1 cellular context compared by ENCODE assay signal in genomic region chr11:113634940-113635575, GRCh38.
TF ChIP-seq lines count a peak whose summit lies in the region.

No MANE protein-coding gene starts in this region.

TF ChIP-seq in K562, 482 proteins besides CTCF, POLR2A, EP300 and RAD21 (continued from another document):
- TF ChIP-seq ATF3 (IDR thresholded peaks at IDR 0.05): peak; percentile 62; the same call in 1 of the 2 replicates
- TF ChIP-seq ATF3 (CRISPR knock-in tag; conservative IDR thresholded peaks at IDR 0.05): no peak
- TF ChIP-seq E2F3 (CRISPR knock-in tag; IDR thresholded peaks at IDR 0.05): no peak
- peak; percentile 49; the same call in 1 of the 2 replicates for TF ChIP-seq FOSL1 (tag; conservative IDR thresholded peaks at IDR 0.05)
- TF ChIP-seq, protein P1, sequence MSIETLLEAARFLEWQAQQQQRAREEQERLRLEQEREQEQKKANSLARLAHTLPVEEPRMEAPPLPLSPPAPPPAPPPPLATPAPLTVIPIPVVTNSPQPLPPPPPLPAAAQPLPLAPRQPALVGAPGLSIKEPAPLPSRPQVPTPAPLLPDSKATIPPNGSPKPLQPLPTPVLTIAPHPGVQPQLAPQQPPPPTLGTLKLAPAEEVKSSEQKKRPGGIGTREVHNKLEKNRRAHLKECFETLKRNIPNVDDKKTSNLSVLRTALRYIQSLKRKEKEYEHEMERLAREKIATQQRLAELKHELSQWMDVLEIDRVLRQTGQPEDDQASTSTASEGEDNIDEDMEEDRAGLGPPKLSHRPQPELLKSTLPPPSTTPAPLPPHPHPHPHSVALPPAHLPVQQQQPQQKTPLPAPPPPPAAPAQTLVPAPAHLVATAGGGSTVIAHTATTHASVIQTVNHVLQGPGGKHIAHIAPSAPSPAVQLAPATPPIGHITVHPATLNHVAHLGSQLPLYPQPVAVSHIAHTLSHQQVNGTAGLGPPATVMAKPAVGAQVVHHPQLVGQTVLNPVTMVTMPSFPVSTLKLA (conservative IDR thresholded peaks at IDR 0.05): 0 out of 4 replicates have a peak, but pooled peaks of 1 of the 2 experiments have one; percentile 25
- TF ChIP-seq KLF10 (CRISPR knock-in tag; IDR thresholded peaks at IDR 0.05): no peak
- TF ChIP-seq POLR2AphosphoS5 (IDR thresholded peaks at IDR 0.05; ENCODE audit: control insufficient read depth, insufficient read depth, low read depth, low read length): peak; percentile 53; the same call in 1 of the 2 replicates
- no peak for TF ChIP-seq ZNF253 (CRISPR knock-in tag; conservative IDR thresholded peaks at IDR 0.05)
- no peak for TF ChIP-seq HLTF (IDR thresholded peaks at IDR 0.05)
- peak in 1 of 2 experiments; percentile 6; a peak in 1 of 4 replicates for TF ChIP-seq RCOR1 (IDR thresholded peaks at IDR 0.05; ENCODE audit: borderline replicate concordance in 1 of 2, low read depth in 2 of 2, low read length in 2 of 2)
- TF ChIP-seq MTA2 (IDR thresholded peaks at IDR 0.05; ENCODE audit: low read depth): peak; percentile 91
- TF ChIP-seq PPARD (CRISPR knock-in tag; IDR thresholded peaks at IDR 0.05): no peak
- TF ChIP-seq ZNF347 (CRISPR knock-in tag; IDR thresholded peaks at IDR 0.05; ENCODE audit: low read depth): no peak
- peak; percentile 67; the same call in 1 of the 2 replicates for TF ChIP-seq ZNF644 (tag; IDR thresholded peaks at IDR 0.05; ENCODE audit: low read depth)
- TF ChIP-seq MTA1 (IDR thresholded peaks at IDR 0.05; ENCODE audit: borderline replicate concordance): peak; percentile 76; the same call in 1 of the 2 replicates
- peak; percentile 66 for TF ChIP-seq STAT5A (IDR thresholded peaks at IDR 0.05; ENCODE audit: borderline replicate concordance, low read length)
- 0 out of 2 replicates have a peak, but pooled peaks have one; percentile 17 for TF ChIP-seq PYGO2 (tag; IDR thresholded peaks at IDR 0.05)
- TF ChIP-seq CCNT2 (IDR thresholded peaks at IDR 0.05; ENCODE audit: borderline replicate concordance, extremely low read depth, insufficient read length, low read depth, low read length): peak; percentile 46
- no peak for TF ChIP-seq POLR2AphosphoS2 (IDR thresholded peaks at IDR 0.05; ENCODE audit: low read length)
